ENCODE assay signal across 26 cellular contexts in genomic region chr2:217091531-217091930, GRCh38.
"Had no signal": no experiment of that assay in that cellular context is flagged by ENCODE, and none has a peak within 500 bp of the region (broad histone marks: within the 10 kb centered on the region; RNA-seq: fewer than 3 reads in every experiment).

No MANE protein-coding gene starts in this region.

- DNase-seq: activated CD4-positive, alpha-beta memory T cell treated with anti-CD3 and anti-CD28 coated beads, Interleukin-2, amount 10 ng/mL, durations not matched to agents 7 days and 5 days; activated CD4-positive, alpha-beta T cell treated with anti-CD3 and anti-CD28 coated beads, Interleukin-2, amount 10 ng/mL, durations not matched to agents 24 days and 14 days; activated CD4-positive, CD25-positive, alpha-beta regulatory T cell; activated gamma-delta T cell; activated naive CD4-positive, alpha-beta T cell treated with anti-CD3 and anti-CD28 coated beads, Interleukin-2, amount 50 U/mL, for 16 hours; aorta; brain microvascular endothelial cell; caudate nucleus; effector memory CD4-positive, alpha-beta T cell; glutamatergic neuron; immature natural killer cell; left lung; naive thymus-derived CD8-positive, alpha-beta T cell; occipital lobe; posterior cingulate gyrus; spleen; stimulated activated CD4-positive, alpha-beta T cell treated with anti-CD3 and anti-CD28 coated beads, Interleukin-4, amount 100 ng/mL, for 24 hours; stomach; T-helper 17 cell had no signal

- H3K36me3 Mint-ChIP-seq: immature natural killer cell; naive thymus-derived CD8-positive, alpha-beta T cell had no signal

- ATAC-seq: esophagus mucosa; left lung; naive thymus-derived CD8-positive, alpha-beta T cell; sciatic nerve; T-helper 17 cell had no signal

- H3K4me3 ChIP-seq: hepatocyte, left lung, lung, spleen, stomach, suprapubic skin, tibial nerve had no signal

- H2AFZ ChIP-seq: hepatocyte had no signal

- H3K79me2 ChIP-seq: hepatocyte had no signal

- H3K27me3 ChIP-seq: brain microvascular endothelial cell, hepatocyte, left lung, spleen, stomach, suprapubic skin, tibial nerve had no signal

- H3K27ac Mint-ChIP-seq: activated CD4-positive, alpha-beta memory T cell treated with anti-CD3 and anti-CD28 coated beads, Interleukin-2, amount 10 ng/mL, durations not matched to agents 7 days and 5 days; activated CD4-positive, alpha-beta T cell treated with anti-CD3 and anti-CD28 coated beads, Interleukin-2, amount 10 ng/mL, durations not matched to agents 24 days and 14 days; activated T-helper 1 cell treated with anti-CD3 and anti-CD28 coated beads, Interleukin-12 subunit alpha, Interleukin-12 subunit beta, Interleukin-2, Interleukin-4 antibody, amounts not matched to agents 30 ng/mL and 10 ng/mL and 1 ng/mL, durations not matched to agents 14 hours and 24 hours and 36 hours; immature natural killer cell; T-helper 17 cell had no signal

- H3K27ac ChIP-seq: brain microvascular endothelial cell, left lung, spleen, suprapubic skin, tibial nerve had no signal

- H3K36me3 ChIP-seq: brain microvascular endothelial cell, left lung, spleen, stomach, suprapubic skin, tibial nerve had no signal

- H3K9me3 ChIP-seq: left lung, spleen, stomach, suprapubic skin, tibial nerve had no signal

- H3K4me1 ChIP-seq: suprapubic skin had no signal

- H3K9me3 Mint-ChIP-seq: activated CD4-positive, alpha-beta memory T cell treated with anti-CD3 and anti-CD28 coated beads, Interleukin-2, amount 10 ng/mL, durations not matched to agents 7 days and 5 days; activated T-helper 1 cell treated with anti-CD3 and anti-CD28 coated beads, Interleukin-12 subunit alpha, Interleukin-12 subunit beta, Interleukin-2, Interleukin-4 antibody, amounts not matched to agents 30 ng/mL and 10 ng/mL and 1 ng/mL, durations not matched to agents 14 hours and 24 hours and 36 hours had no signal

- H3K27me3 Mint-ChIP-seq: activated CD4-positive, alpha-beta memory T cell treated with anti-CD3 and anti-CD28 coated beads, Interleukin-2, amount 10 ng/mL, durations not matched to agents 7 days and 5 days; T-helper 17 cell had no signal

- H3K4me3 Mint-ChIP-seq: activated CD4-positive, alpha-beta memory T cell treated with anti-CD3 and anti-CD28 coated beads, Interleukin-2, amount 10 ng/mL, durations not matched to agents 7 days and 5 days; activated CD4-positive, alpha-beta T cell treated with anti-CD3 and anti-CD28 coated beads, Interleukin-2, amount 10 ng/mL, durations not matched to agents 24 days and 14 days; activated T-helper 1 cell treated with anti-CD3 and anti-CD28 coated beads, Interleukin-12 subunit alpha, Interleukin-12 subunit beta, Interleukin-2, Interleukin-4 antibody, amounts not matched to agents 30 ng/mL and 10 ng/mL and 1 ng/mL, durations not matched to agents 14 hours and 24 hours and 36 hours; immature natural killer cell; naive thymus-derived CD8-positive, alpha-beta T cell; T-helper 17 cell had no signal

- H3K4me2 ChIP-seq: hepatocyte had no signal
